Comparison of ENCODE assay signal across 8 cellular contexts in the genomic region with DNA sequence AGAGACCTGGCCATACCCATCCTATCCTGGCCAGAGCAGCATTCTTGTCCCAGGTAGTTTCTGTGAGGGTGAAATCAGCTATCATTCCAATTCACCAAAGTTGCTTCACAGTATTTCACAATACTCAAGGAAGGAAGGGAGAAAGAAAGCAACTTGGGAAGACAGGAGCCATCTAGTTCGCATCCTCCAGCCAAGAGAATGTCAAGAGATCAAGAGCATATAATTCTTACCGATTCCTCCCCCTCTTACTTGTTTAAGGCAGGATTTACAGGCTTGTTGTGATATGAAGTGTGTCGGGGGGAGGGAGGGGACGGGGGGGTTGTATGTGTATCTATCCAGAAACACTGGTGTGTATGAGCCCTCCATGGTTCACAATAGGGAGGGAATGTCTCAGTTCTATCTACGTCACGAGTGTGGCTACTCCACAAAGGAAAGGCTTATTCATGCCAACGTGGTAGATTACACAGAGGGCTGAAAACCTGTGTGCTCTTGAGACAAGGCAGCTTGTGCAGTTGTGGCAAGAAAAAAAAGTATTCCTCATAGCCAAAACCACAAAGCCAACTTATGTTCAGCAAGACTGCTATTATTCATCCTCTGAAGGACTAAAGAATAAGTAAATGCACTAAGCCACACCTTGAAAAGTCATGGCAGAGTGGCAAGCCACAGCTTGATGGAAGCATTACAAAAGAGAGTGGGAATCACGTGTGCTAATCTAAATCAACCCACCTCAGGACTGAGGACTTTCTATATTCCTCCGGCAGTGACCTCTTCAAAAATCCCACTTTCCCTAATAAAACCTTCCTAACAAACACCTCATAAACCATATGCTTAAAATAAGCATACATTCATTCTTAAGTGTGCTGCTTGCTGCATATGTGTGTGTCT. TPM values are rescaled to one million over a fixed set of nuclear protein-coding genes. Genes with fewer than 3 reads are reported as not detected.
DNase-seq lines count a peak whose midpoint lies in the region; ATAC-seq and TF ChIP-seq lines count a peak whose summit lies in the region.

No MANE protein-coding gene starts in this region.

- H3K4me1 ChIP-seq in HAP-1 (peaks cover 45% of the 10 kb centered on the region), RWPE2 (ENCODE audit: insufficient read depth, poor library complexity, severe bottlenecking) (peaks cover 62% of the 10 kb centered on the region), esophagus squamous epithelium (peaks cover 17 to 100% (median 64%) of the 10 kb centered on the region in 3 donors), spleen (peaks cover 7 to 54% (median 27%) of the 10 kb centered on the region in 6 donors)

- no peak overlapping the region for H3K4me3 ChIP-seq in HAP-1
- H3K4me3 ChIP-seq in RWPE2 (ENCODE audit: severe bottlenecking), result no peak overlapping the region
- H3K4me3 ChIP-seq in esophagus squamous epithelium, result peak overlapping the region in 1 of 4 donors; percentile 42
- no peak overlapping the region for H3K4me3 ChIP-seq in spleen

- H3K36me3 ChIP-seq in HAP-1 (replicated peaks) (peaks cover 17% of the 10 kb centered on the region), RWPE2 (ENCODE audit: low read depth) (peaks cover 43% of the 10 kb centered on the region), esophagus squamous epithelium (peaks cover 0 to 35% (median 0%) of the 10 kb centered on the region in 3 donors), spleen (peaks cover 0 to 44% (median 21%) of the 10 kb centered on the region in 6 donors)

- ATAC-seq in RWPE2 (ENCODE audit: low read depth) (peak; percentile 56), GM18519 (IDR thresholded peaks at IDR 0.05; ENCODE audit: low FRiP score, unreplicated experiment) (no peak)

- in situ Hi-C loops in HAP-1 (cut with MboI; ENCODE audit: low sequenced_read_pairs), result no loop called here

- H3K27ac ChIP-seq in RWPE2 (ENCODE audit: poor library complexity, severe bottlenecking) (peak overlapping the region; percentile 99), esophagus squamous epithelium (peak overlapping the region; percentile 75 to 93 (median 91)), spleen (peak overlapping the region in 5 of 8 donors; percentile 0 to 47 (median 33))

- DNase-seq in HAP-1 (ENCODE audit: low spot score in 2 of 2) (peak; percentile 73 to 99), RWPE2 (ENCODE audit: low spot score) (peak; percentile 78), esophagus squamous epithelium (lab: John Stamatoyannopoulos, UW) (no peak), spleen (no peak), germinal center (ENCODE audit: low spot score) (no peak), NCI-H2196 (lab: John Stamatoyannopoulos, UW; ENCODE audit: unreplicated experiment) (no peak), hippocampal formation (lab: John Stamatoyannopoulos, UW) (no peak)

- H3K9me3 ChIP-seq in HAP-1 (no peaks in the 10 kb centered on the region), RWPE2 (ENCODE audit: severe bottlenecking) (no peaks in the 10 kb centered on the region), esophagus squamous epithelium (no peaks in the 10 kb centered on the region), spleen (no peaks in the 10 kb centered on the region)

- WGBS in esophagus squamous epithelium, 2 donors, result 17 to 22% methylated on average over 6 to 9 of the region's 9 CpGs
- WGBS in spleen, 5 donors, result 43 to 46% (median 44%) methylated on average over 9 of the region's 9 CpGs

- TF ChIP-seq CTCF in RWPE2 (IDR thresholded peaks at IDR 0.05; ENCODE audit: poor library complexity, severe bottlenecking) (no peak), esophagus squamous epithelium (IDR thresholded peaks at IDR 0.05) (no peak), spleen (IDR thresholded peaks at IDR 0.05 in 8 of 11, conservative IDR thresholded peaks at IDR 0.05 in 3 of 11) (no peak)

- intact Hi-C loops in esophagus squamous epithelium (cut with DNase I) (loop anchor here (5.0 kb wide), 1 partner anchor 36 kb away; a partner anchor contains a TSS), spleen (cut with DNase I; ENCODE audit: low total_unique reads) (no loop called here)

- H3K27me3 ChIP-seq in HAP-1 (ENCODE audit: low read depth) (no peaks in the 10 kb centered on the region), RWPE2 (ENCODE audit: insufficient read depth, poor library complexity, severe bottlenecking) (no peaks in the 10 kb centered on the region), esophagus squamous epithelium (no peaks in the 10 kb centered on the region), spleen (replicated peaks in 1 of 7) (no peaks in the 10 kb centered on the region)

- no peak for TF ChIP-seq POLR2A in esophagus squamous epithelium (IDR thresholded peaks at IDR 0.05)
- TF ChIP-seq POLR2A in spleen (IDR thresholded peaks at IDR 0.05), result no peak

RNA-seq across cellular contexts. Expression of a gene that starts 35.0 kb away (rescaled TPM):
- total RNA-seq in esophagus squamous epithelium (100 to 1,000 TPM in 3 of 4 donors, 10 to 100 TPM in 1; 67.2 to 142 (median 114) TPM), spleen (100 to 1,000 TPM in 2 of 7 donors, 10 to 100 TPM in 5; 71.2 to 119 (median 79.1) TPM)
- 10 to 100 TPM; 12.0 to 26.1 (median 17.1) TPM for polyA plus RNA-seq in spleen

Comparison
In these comparisons a context has a peak if more than half of its experiments do, and no peak if none do; other contexts are left out.
1. DNase-seq: peak in HAP-1 (2 of 2) and RWPE2 (single experiment); none in esophagus squamous epithelium (single experiment), spleen (single experiment), germinal center (single experiment), NCI-H2196 (single experiment) and hippocampal formation (0 of 2).
2. H3K27ac ChIP-seq: peak in every context shown above with its lines; median percentile 99 in RWPE2; 91 in esophagus squamous epithelium; 33 in spleen.